In genomic region chr4:140056015-140056414, GRCh38 we compare ENCODE assay signal across 28 cellular contexts.
DNase-seq lines count a peak whose midpoint lies in the region; ATAC-seq and TF ChIP-seq lines count a peak whose summit lies in the region.
"Had no signal": no experiment of that assay in that cellular context is flagged by ENCODE, and none has a peak within 500 bp of the region (broad histone marks: within the 10 kb centered on the region; RNA-seq: fewer than 3 reads in every experiment).

No MANE protein-coding gene starts in this region.

- no peak for TF ChIP-seq CTCF in transverse colon (IDR thresholded peaks at IDR 0.05)

- no peaks in the 10 kb centered on the region for H3K27me3 ChIP-seq in trophoblast cell (ENCODE audit: insufficient read depth, low read length)
- no peaks in the 10 kb centered on the region for H3K27me3 ChIP-seq in transverse colon
- H3K27me3 ChIP-seq: neutrophil, stomach had no signal

- peaks cover 17% of the 10 kb centered on the region for H3K79me1 ChIP-seq in trophoblast cell (ENCODE audit: low read length)

- in situ Hi-C loops in transverse colon (cut with MboI; ENCODE audit: low pct_ligation_motif_present in 1 of 4, low pct_unique_long_range_greater_than_20kb in 1 of 4, low sequenced_read_pairs in 3 of 4), result no loop called here

- H3K9ac ChIP-seq in trophoblast cell (ENCODE audit: low read length), result no peak overlapping the region

- no peak overlapping the region for H2BK120ac ChIP-seq in trophoblast cell (ENCODE audit: insufficient read depth, low read length, poor library complexity)

- no peak overlapping the region for H3K14ac ChIP-seq in trophoblast cell (ENCODE audit: low read length)

- H3K4me2 ChIP-seq in trophoblast cell (ENCODE audit: low read length), result no peak overlapping the region
- H3K4me2 ChIP-seq: smooth muscle cell had no signal

- no peak for ATAC-seq in HG03521 (IDR thresholded peaks at IDR 0.05; ENCODE audit: unreplicated experiment)
- ATAC-seq: activated CD8-positive, alpha-beta T cell treated with anti-CD3 and anti-CD28 coated beads, Interleukin-2, amount 10 ng/mL, durations not matched to agents 7 days and 5 days; effector memory CD8-positive, alpha-beta T cell; right cardiac atrium had no signal

- H3K9me3 ChIP-seq in trophoblast cell (ENCODE audit: insufficient read depth, low read depth, low read length) (no peaks in the 10 kb centered on the region), transverse colon (no peaks in the 10 kb centered on the region)
- H3K9me3 ChIP-seq: neutrophil, stomach had no signal

- no peak overlapping the region for H3K4me3 Mint-ChIP-seq in dendritic cell treated with granulocyte-macrophage colony-stimulating factor and Interleukin-4, amounts not matched to agents 40 ng/mL and 50 ng/mL, for 4 days
- H3K4me3 Mint-ChIP-seq: activated CD8-positive, alpha-beta T cell treated with anti-CD3 and anti-CD28 coated beads, Interleukin-2, amount 10 ng/mL, durations not matched to agents 7 days and 5 days; effector memory CD8-positive, alpha-beta T cell had no signal

- no peak overlapping the region for H2AK5ac ChIP-seq in trophoblast cell (ENCODE audit: low read length)

- no peak for TF ChIP-seq EP300 in transverse colon (IDR thresholded peaks at IDR 0.05; ENCODE audit: low read depth)

- H4K8ac ChIP-seq in trophoblast cell (ENCODE audit: low read depth, low read length), result no peak overlapping the region

- intact Hi-C loops in dendritic cell treated with granulocyte-macrophage colony-stimulating factor and Interleukin-4, amounts not matched to agents 40 ng/mL and 50 ng/mL, for 4 days (cut with micrococcal nuclease), result no loop called here
- intact Hi-C loops in transverse colon (cut with DNase I; ENCODE audit: low total_unique reads), result no loop called here

- H2BK5ac ChIP-seq in trophoblast cell (ENCODE audit: low read depth, low read length, poor library complexity), result no peak overlapping the region

- H3K27ac ChIP-seq in trophoblast cell (ENCODE audit: low read depth, low read length), result no peak overlapping the region
- H3K27ac ChIP-seq in transverse colon, result no peak overlapping the region
- H3K27ac ChIP-seq: 22Rv1, C4-2B, neutrophil, stomach had no signal

- H2AFZ ChIP-seq in trophoblast cell (ENCODE audit: insufficient read depth, low read length, poor library complexity), result no peak overlapping the region

- H4K12ac ChIP-seq in trophoblast cell (ENCODE audit: low read depth, low read length), result no peak overlapping the region

- no peak for TF ChIP-seq POLR2A in transverse colon (IDR thresholded peaks at IDR 0.05)

- WGBS in trophoblast cell (ENCODE audit: extremely low coverage, insufficient coverage, insufficient read length), result no CpG with 5 or more reads among the region's 3 CpGs
- WGBS in transverse colon (ENCODE audit: low coverage in 1 of 2), 2 donors, result 91 to 92% methylated on average over 3 of the region's 3 CpGs

- H2BK12ac ChIP-seq in trophoblast cell (ENCODE audit: low read length), result no peak overlapping the region

- no peaks in the 10 kb centered on the region for H3K27me3 Mint-ChIP-seq in dendritic cell treated with granulocyte-macrophage colony-stimulating factor and Interleukin-4, amounts not matched to agents 40 ng/mL and 50 ng/mL, for 4 days

- peaks cover 2% of the 10 kb centered on the region for H3K79me2 ChIP-seq in trophoblast cell (ENCODE audit: control insufficient read depth, insufficient read depth, low read length, poor library complexity)

- peak overlapping the region; percentile 19 for H4K91ac ChIP-seq in trophoblast cell (ENCODE audit: low read depth, low read length)

- H3K4me3 ChIP-seq in trophoblast cell (ENCODE audit: low read depth, low read length), result no peak overlapping the region
- no peak overlapping the region for H3K4me3 ChIP-seq in transverse colon
- H3K4me3 ChIP-seq: smooth muscle cell, stomach had no signal

- peaks cover 25% of the 10 kb centered on the region for H3K4me1 Mint-ChIP-seq in dendritic cell treated with granulocyte-macrophage colony-stimulating factor and Interleukin-4, amounts not matched to agents 40 ng/mL and 50 ng/mL, for 4 days (ENCODE audit: low read depth)

- no peak overlapping the region for H3K4ac ChIP-seq in trophoblast cell (ENCODE audit: low read depth, low read length)

- H3K27ac Mint-ChIP-seq in dendritic cell treated with granulocyte-macrophage colony-stimulating factor and Interleukin-4, amounts not matched to agents 40 ng/mL and 50 ng/mL, for 4 days, result peak overlapping the region; percentile 25
- H3K27ac Mint-ChIP-seq: activated CD8-positive, alpha-beta T cell treated with anti-CD3 and anti-CD28 coated beads, Interleukin-2, amount 10 ng/mL, durations not matched to agents 7 days and 5 days; effector memory CD8-positive, alpha-beta T cell had no signal

- H3K36me3 Mint-ChIP-seq in dendritic cell treated with granulocyte-macrophage colony-stimulating factor and Interleukin-4, amounts not matched to agents 40 ng/mL and 50 ng/mL, for 4 days (ENCODE audit: low read depth), result no peaks in the 10 kb centered on the region

- no peaks in the 10 kb centered on the region for H3K9me3 Mint-ChIP-seq in dendritic cell treated with granulocyte-macrophage colony-stimulating factor and Interleukin-4, amounts not matched to agents 40 ng/mL and 50 ng/mL, for 4 days
- H3K9me3 Mint-ChIP-seq: effector memory CD8-positive, alpha-beta T cell had no signal

- no peak overlapping the region for H3K18ac ChIP-seq in trophoblast cell (ENCODE audit: low read length)

- peaks cover 9 to 12% of the 10 kb centered on the region in 2 experiments for H3K4me1 ChIP-seq in trophoblast cell (ENCODE audit: control insufficient read depth in 1 of 2, insufficient read depth in 2 of 2, low read length in 2 of 2)
- peaks cover 0 to 13% (median 0%) of the 10 kb centered on the region in 4 donors for H3K4me1 ChIP-seq in transverse colon

- H3K36me3 ChIP-seq in trophoblast cell (ENCODE audit: control insufficient read depth in 1 of 2, insufficient read depth in 2 of 2, low read length in 2 of 2) (no peaks in the 10 kb centered on the region), transverse colon (no peaks in the 10 kb centered on the region)
- H3K36me3 ChIP-seq: neutrophil, stomach had no signal

- DNase-seq in NCI-H82 (lab: John Stamatoyannopoulos, UW), result peak; percentile 23
- no peak for DNase-seq in NCI-H82 treated with DMSO at 0.1 percent for 48 hours (lab: John Stamatoyannopoulos, UW; ENCODE audit: unreplicated experiment)
- peak; percentile 38 for DNase-seq in DMS 273 treated with DMSO at 0.1 percent for 48 hours (lab: John Stamatoyannopoulos, UW)
- DNase-seq in trophoblast cell, result peak in 1 of 2 donors; percentile 44
- no peak for DNase-seq in amygdala (lab: John Stamatoyannopoulos, UW)
- DNase-seq in transverse colon, result no peak
- DNase-seq: activated CD4-positive, alpha-beta T cell treated with anti-CD3 and anti-CD28 coated beads for 4 hours; activated CD8-positive, alpha-beta T cell treated with anti-CD3 and anti-CD28 coated beads, Interleukin-2, amount 10 ng/mL, durations not matched to agents 7 days and 5 days; activated effector memory CD4-positive, alpha-beta T cell treated with Interleukin-2 at 50 U/mL for 16 hours; central memory CD4-positive, alpha-beta T cell; cortex of kidney; effector memory CD8-positive, alpha-beta T cell; erythroblast; GOT3; mesenchymal stem cell; NCI-H1092; NCI-H1694 treated with DMSO at 0.1 percent for 48 hours; NCI-H510A; posterior cingulate gyrus; right cardiac atrium; Right ventricle myocardium superior; stomach had no signal

- no peak overlapping the region for H3K23ac ChIP-seq in trophoblast cell (ENCODE audit: low read length)

Comparison
In these comparisons a context has a peak if more than half of its experiments do, and no peak if none do; other contexts are left out.
1. DNase-seq: peak in NCI-H82 (single experiment) and DMS 273 treated with DMSO at 0.1 percent for 48 hours (single experiment); none in NCI-H82 treated with DMSO at 0.1 percent for 48 hours (single experiment), amygdala (0 of 56) and transverse colon (single experiment).